In genomic region chr16:87524407-87524806, GRCh38 we compare ENCODE assay signal across 2 cellular contexts.
TF ChIP-seq lines count a peak whose summit lies in the region.

No MANE protein-coding gene starts in this region.

TF ChIP-seq in HepG2, 621 proteins besides CTCF, POLR2A, EP300 and RAD21 (continued from another document):
- TF ChIP-seq, protein P1, sequence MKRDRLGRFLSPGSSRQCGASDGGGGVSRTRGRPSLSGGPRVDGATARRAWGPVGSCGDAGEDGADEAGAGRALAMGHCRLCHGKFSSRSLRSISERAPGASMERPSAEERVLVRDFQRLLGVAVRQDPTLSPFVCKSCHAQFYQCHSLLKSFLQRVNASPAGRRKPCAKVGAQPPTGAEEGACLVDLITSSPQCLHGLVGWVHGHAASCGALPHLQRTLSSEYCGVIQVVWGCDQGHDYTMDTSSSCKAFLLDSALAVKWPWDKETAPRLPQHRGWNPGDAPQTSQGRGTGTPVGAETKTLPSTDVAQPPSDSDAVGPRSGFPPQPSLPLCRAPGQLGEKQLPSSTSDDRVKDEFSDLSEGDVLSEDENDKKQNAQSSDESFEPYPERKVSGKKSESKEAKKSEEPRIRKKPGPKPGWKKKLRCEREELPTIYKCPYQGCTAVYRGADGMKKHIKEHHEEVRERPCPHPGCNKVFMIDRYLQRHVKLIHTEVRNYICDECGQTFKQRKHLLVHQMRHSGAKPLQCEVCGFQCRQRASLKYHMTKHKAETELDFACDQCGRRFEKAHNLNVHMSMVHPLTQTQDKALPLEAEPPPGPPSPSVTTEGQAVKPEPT (CRISPR knock-in tag; IDR thresholded peaks at IDR 0.05; ENCODE audit: low read depth), result no peak
- no peak for TF ChIP-seq GRHL1 (CRISPR knock-in tag; conservative IDR thresholded peaks at IDR 0.05)
- TF ChIP-seq JUNB (CRISPR knock-in tag; IDR thresholded peaks at IDR 0.05; ENCODE audit: borderline replicate concordance), result 0 out of 2 replicates have a peak, but pooled peaks have one; percentile 12
- no peak for TF ChIP-seq MYC (CRISPR knock-in tag; IDR thresholded peaks at IDR 0.05; ENCODE audit: borderline replicate concordance)
- peak; percentile 98 for TF ChIP-seq PCBP2 (optimal IDR thresholded peaks at IDR 0.05; ENCODE audit: low read depth, low read length, poor library complexity, severe bottlenecking)
- no peak for TF ChIP-seq POLR2G (IDR thresholded peaks at IDR 0.05; ENCODE audit: low read depth, low read length)
- TF ChIP-seq ONECUT2 (CRISPR knock-in tag; IDR thresholded peaks at IDR 0.05), result no peak

TF ChIP-seq in GM12878, 131 proteins besides CTCF, POLR2A, EP300 and RAD21 (continued from another document):
- TF ChIP-seq ZNF207 (IDR thresholded peaks at IDR 0.05; ENCODE audit: borderline replicate concordance) (no peak), ZBTB40 (IDR thresholded peaks at IDR 0.05; ENCODE audit: borderline replicate concordance) (no peak), ZBTB4 (CRISPR knock-in tag; IDR thresholded peaks at IDR 0.05) (no peak), RCOR1 (conservative IDR thresholded peaks at IDR 0.05; ENCODE audit: low read depth, low read length) (no peak), YBX1 (IDR thresholded peaks at IDR 0.05) (no peak), SREBF1 (IDR thresholded peaks at IDR 0.05; ENCODE audit: low read length) (no peak), MEF2B (IDR thresholded peaks at IDR 0.05; ENCODE audit: partially characterized antibody, poor library complexity, severe bottlenecking) (no peak)
